Comparison of ENCODE assay signal across 12 cellular contexts in the genomic region with DNA sequence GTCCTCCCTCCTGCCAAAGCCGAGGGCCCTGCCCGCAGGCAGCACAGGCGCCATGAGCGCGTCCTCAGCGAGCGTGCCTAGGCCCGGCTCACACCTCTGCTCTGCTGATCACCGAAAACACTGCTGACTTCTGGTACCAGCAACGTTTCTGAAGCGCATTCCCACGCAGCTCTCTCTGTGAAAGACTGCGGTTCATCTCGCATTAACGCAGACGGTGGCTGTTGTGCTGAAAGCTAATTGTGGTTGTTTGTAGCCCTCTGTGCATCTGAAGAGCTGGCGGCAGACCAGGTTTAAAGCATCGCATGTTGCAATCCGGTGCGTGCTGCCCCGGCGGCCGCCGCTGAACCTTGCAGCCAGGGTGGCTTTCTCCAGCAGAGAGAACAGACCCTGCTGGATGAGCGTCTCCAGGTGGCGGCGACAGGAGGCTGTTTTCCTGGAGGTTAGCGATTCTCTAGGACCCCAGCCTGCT. TPM values are rescaled to one million over a fixed set of nuclear protein-coding genes. Genes with fewer than 3 reads are reported as not detected.
A peak's percentile ranks its signal among the peaks of the same experiment; 100 is the strongest.
DNase-seq lines count a peak whose midpoint lies in the region; ATAC-seq and TF ChIP-seq lines count a peak whose summit lies in the region.
"Had no signal": no experiment of that assay in that cellular context is flagged by ENCODE, and none has a peak within 500 bp of the region (broad histone marks: within the 10 kb centered on the region; RNA-seq: fewer than 3 reads in every experiment).

No MANE protein-coding gene starts in this region.

- H3K9me3 ChIP-seq in ascending aorta (no peaks in the 10 kb centered on the region), psoas muscle (no peaks in the 10 kb centered on the region)

- H3K4me3 ChIP-seq in AG10803 (ENCODE audit: low read length) = no peak overlapping the region
- H3K4me3 ChIP-seq in ascending aorta = no peak overlapping the region
- H3K4me3 ChIP-seq in psoas muscle = no peak overlapping the region
- H3K4me3 ChIP-seq: lung had no signal

- no peaks in the 10 kb centered on the region for H3K27me3 ChIP-seq in ascending aorta
- H3K27me3 ChIP-seq in psoas muscle (ENCODE audit: insufficient read depth in 3 of 3, low read length in 2 of 3) = no peaks in the 10 kb centered on the region

- H3K27ac ChIP-seq in ascending aorta (peak overlapping the region; percentile 12 to 72), psoas muscle (peak overlapping the region; percentile 23)

- ATAC-seq in left cardiac atrium (peak; percentile 15 to 39), psoas muscle (peak in 2 of 4 donors; percentile 4 to 57), GM18520 (IDR thresholded peaks at IDR 0.05; ENCODE audit: unreplicated experiment) (no peak), HG02759 (IDR thresholded peaks at IDR 0.05; ENCODE audit: unreplicated experiment) (no peak)

- TF ChIP-seq CTCF in AG10803 (conservative IDR thresholded peaks at IDR 0.05; ENCODE audit: low read length) = 0 out of 2 replicates have a peak, but pooled peaks have one; percentile 10
- no peak for TF ChIP-seq CTCF in ascending aorta (IDR thresholded peaks at IDR 0.05)
- TF ChIP-seq CTCF in psoas muscle (IDR thresholded peaks at IDR 0.05) = no peak

- H3K36me3 ChIP-seq in ascending aorta = peaks cover 6 to 14% of the 10 kb centered on the region in 2 donors
- H3K36me3 ChIP-seq in psoas muscle (ENCODE audit: insufficient read depth in 1 of 2, low read depth in 1 of 2) = peaks cover 0 to 38% of the 10 kb centered on the region in 2 donors

- intact Hi-C loops in ascending aorta (cut with DNase I) (loop anchor here (1.0 kb wide), 1 partner anchor 18 kb away; no protein-coding TSS in a partner anchor), left cardiac atrium (cut with DNase I) (no loop called here), psoas muscle (cut with DNase I) (no loop called here)

- H3K4me1 ChIP-seq in ascending aorta = peaks cover 4 to 11% of the 10 kb centered on the region in 2 donors
- peaks cover 11% of the 10 kb centered on the region for H3K4me1 ChIP-seq in psoas muscle

- DNase-seq in AG10803 (ENCODE audit: low read depth) (peak; percentile 38), ascending aorta (ENCODE audit: low spot score in 2 of 2) (no peak), left cardiac atrium (peak; percentile 33), psoas muscle (peak in 1 of 2 donors; percentile 74), ureter (ENCODE audit: low spot score) (no peak)
- DNase-seq in stimulated activated CD4-positive, alpha-beta T cell treated with anti-CD3 and anti-CD28 coated beads, Interleukin-4, amount 100 ng/mL, for 24 hours = no peak
- DNase-seq: activated T-cell treated with anti-CD3 and anti-CD28 coated beads, Interleukin-2, amount 50 U/mL, for 1 hour; central memory CD4-positive, alpha-beta T cell; GOT3 had no signal

- 86 to 90% (median 87%) methylated on average over 28 of the region's 28 CpGs for WGBS in psoas muscle, 3 donors

RNA-seq across cellular contexts. Expression of a gene that starts 49.9 kb away (rescaled TPM):
- total RNA-seq in ascending aorta (32.1 TPM), left cardiac atrium (10 to 100 TPM; 17.4 to 19.1 TPM), psoas muscle (10 to 100 TPM; 32.0 to 36.9 (median 33.6) TPM), ureter (26.2 TPM)
- 10 to 100 TPM; 38.3 to 53.2 (median 45.6) TPM for polyA plus RNA-seq in psoas muscle

Comparison
In these comparisons a context has a peak if more than half of its experiments do, and no peak if none do; other contexts are left out.
1. DNase-seq: peak in AG10803 (single experiment) and left cardiac atrium (single experiment); none in ascending aorta (0 of 2), ureter (single experiment) and stimulated activated CD4-positive, alpha-beta T cell treated with anti-CD3 and anti-CD28 coated beads, Interleukin-4, amount 100 ng/mL, for 24 hours (single experiment).
2. ATAC-seq: peak in left cardiac atrium (2 of 2); none in GM18520 (single experiment) and HG02759 (single experiment).